In the genomic region with DNA sequence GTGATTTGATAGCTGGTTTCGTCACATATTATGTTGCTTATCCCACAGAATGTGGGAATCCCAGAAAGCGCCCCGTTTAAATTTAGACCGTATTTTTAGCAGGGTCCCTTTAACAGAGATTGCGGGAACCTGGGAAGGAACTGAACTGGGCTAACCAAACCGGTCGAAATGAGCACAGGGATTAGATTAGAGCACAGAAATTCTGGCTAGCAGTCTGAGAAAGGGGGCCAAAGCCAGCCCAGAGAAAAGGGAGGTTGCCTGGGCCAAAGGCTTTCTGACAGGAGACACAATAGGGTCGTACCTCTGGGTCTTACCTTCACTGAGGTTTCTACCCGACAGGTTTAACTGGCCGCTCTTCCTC, we compare ENCODE assay signal across 7 cellular contexts. TPM values are rescaled to one million over a fixed set of nuclear protein-coding genes. Genes with fewer than 3 reads are reported as not detected.
DNase-seq lines count a peak whose midpoint lies in the region; ATAC-seq, FAIRE-seq and TF ChIP-seq lines count a peak whose summit lies in the region.

No MANE protein-coding gene starts in this region.

- H3K27ac ChIP-seq in left ventricle myocardium inferior (replicated peaks) (peak overlapping the region; percentile 92), small intestine (ENCODE audit: low read depth in 1 of 2, low read length in 1 of 2) (peak overlapping the region; percentile 90 to 99)

- WGBS in small intestine, 3 donors = 0 to 1% (median 0%) methylated on average over 10 of the region's 10 CpGs

- no peaks in the 10 kb centered on the region for H3K27me3 Mint-ChIP-seq in T-cell

- POLR2A ChIA-PET in T-cell (lab: Charles Lee) = interaction anchor here in 1 of 2 donors (2.2 to 3.5 kb wide), 3 partner anchors 16 to 876 kb away, joined by 5 to 57 read pairs (median 13); a partner anchor contains a TSS

- H3K36me3 ChIP-seq in left ventricle myocardium inferior = peaks cover 6% of the 10 kb centered on the region
- H3K36me3 ChIP-seq in small intestine (ENCODE audit: control insufficient read depth in 2 of 2, insufficient read depth in 2 of 2, low read length in 2 of 2) = no peaks in the 10 kb centered on the region

- H3K27ac Mint-ChIP-seq in T-cell = peak overlapping the region; percentile 98 to 99

- H3K27me3 ChIP-seq in left ventricle myocardium inferior (ENCODE audit: low read depth) = no peaks in the 10 kb centered on the region
- no peaks in the 10 kb centered on the region for H3K27me3 ChIP-seq in small intestine (ENCODE audit: control insufficient read depth in 2 of 2, insufficient read depth in 2 of 2, low read length in 2 of 2)

- peak overlapping the region; percentile 93 to 98 (median 97) for H3K4me3 Mint-ChIP-seq in T-cell

- CTCF ChIA-PET in T-cell (lab: Charles Lee) = interaction anchor here in 1 of 2 donors (1.5 to 2.0 kb wide), 3 partner anchors 16 to 876 kb away, joined by 4 to 13 read pairs (median 6); a partner anchor contains a TSS

- no peak for DNase-seq in T-cell
- no peak for DNase-seq in left ventricle myocardium inferior
- no peak for DNase-seq in small intestine
- no peak for DNase-seq in globus pallidus (ENCODE audit: low spot score)
- DNase-seq in stimulated activated CD8-positive, alpha-beta memory T cell treated with anti-CD3 and anti-CD28 coated beads, Interleukin-4, amount 100 ng/mL, for 48 hours = no peak

- no peak for TF ChIP-seq CTCF in left ventricle myocardium inferior (IDR thresholded peaks at IDR 0.05; ENCODE audit: borderline replicate concordance)

- H3K9me3 ChIP-seq in left ventricle myocardium inferior (replicated peaks) = no peaks in the 10 kb centered on the region
- no peaks in the 10 kb centered on the region for H3K9me3 ChIP-seq in small intestine (ENCODE audit: control insufficient read depth, low read depth)

- peaks cover 76 to 83% (median 80%) of the 10 kb centered on the region in 3 donors for H3K4me1 Mint-ChIP-seq in T-cell

- peaks cover 6% of the 10 kb centered on the region for H3K36me3 Mint-ChIP-seq in T-cell

- peaks cover 70% of the 10 kb centered on the region for H3K4me1 ChIP-seq in left ventricle myocardium inferior
- peaks cover 4 to 8% of the 10 kb centered on the region in 2 donors for H3K4me1 ChIP-seq in small intestine (ENCODE audit: control insufficient read depth in 2 of 2, insufficient read depth in 1 of 2, low read depth in 1 of 2, low read length in 1 of 2)

- ATAC-seq in GM18870 (IDR thresholded peaks at IDR 0.05; ENCODE audit: unreplicated experiment) = peak; percentile 29
- ATAC-seq in HG02763 (IDR thresholded peaks at IDR 0.05; ENCODE audit: unreplicated experiment) = peak; percentile 35
- peak in 1 of 4 experiments; percentile 1 for ATAC-seq in T-cell (replicated peaks in 1 of 4)

- FAIRE-seq in small intestine (lab: Jason Lieb, UNC) = no peak

- H3K4me3 ChIP-seq in left ventricle myocardium inferior (peak overlapping the region; percentile 70), small intestine (ENCODE audit: low read depth in 1 of 2, low read length in 2 of 2) (peak overlapping the region; percentile 61 to 90)

- no peaks in the 10 kb centered on the region for H3K9me3 Mint-ChIP-seq in T-cell

- intact Hi-C loops in left ventricle myocardium inferior (cut with micrococcal nuclease) = no loop called here

RNA-seq across cellular contexts. Expression of a gene that starts 0.3 kb away (rescaled TPM):
- total RNA-seq in T-cell (10 to 100 TPM in 4 of 5 donors, 1 to 10 TPM in 1; 9.7 to 11.3 (median 10.8) TPM), left ventricle myocardium inferior (9.0 TPM)
- 10 to 100 TPM; 11.5 to 17.2 (median 11.9) TPM for polyA plus RNA-seq in small intestine

RNA-seq across cellular contexts. Expression of a gene that starts 16.1 kb away (rescaled TPM):
- total RNA-seq in T-cell (100 to 1,000 TPM; 291 to 374 (median 302) TPM), left ventricle myocardium inferior (48.6 TPM)
- 100 to 1,000 TPM in 2 of 3 donors, 10 to 100 TPM in 1; 67.3 to 227 (median 118) TPM for polyA plus RNA-seq in small intestine
